33 cellular contexts compared by ENCODE assay signal in genomic region chr2:165633431-165633830, GRCh38.
A peak's percentile ranks its signal among the peaks of the same experiment; 100 is the strongest.
DNase-seq lines count a peak whose midpoint lies in the region; ATAC-seq, FAIRE-seq and TF ChIP-seq lines count a peak whose summit lies in the region.
"Had no signal": no experiment of that assay in that cellular context is flagged by ENCODE, and none has a peak within 500 bp of the region (broad histone marks: within the 10 kb centered on the region; RNA-seq: fewer than 3 reads in every experiment).

No MANE protein-coding gene starts in this region.

- no peak overlapping the region for H2BK20ac ChIP-seq in H9 (ENCODE audit: low read depth, low read length, poor library complexity, severe bottlenecking)

- in situ Hi-C loops in astrocyte of the spinal cord (cut with HindIII; ENCODE audit: low sequenced_read_pairs), result no loop called here

- no peak overlapping the region for H3K4ac ChIP-seq in H9 (ENCODE audit: low read depth, low read length)

- H3K27ac ChIP-seq in H9 (ENCODE audit: insufficient read length, low read depth, low read length) (peak overlapping the region; percentile 96), iPS DF 6.9 (ENCODE audit: low read length) (no peak overlapping the region), kidney (ENCODE audit: low read depth in 2 of 2, low read length in 2 of 2) (no peak overlapping the region)
- H3K27ac ChIP-seq: cardiac muscle cell, coronary artery, SJSA1, transverse colon had no signal

- H3K79me2 ChIP-seq in H9 (ENCODE audit: insufficient read depth, low read length), result no peaks in the 10 kb centered on the region

- no peak overlapping the region for H3K56ac ChIP-seq in H9 (ENCODE audit: insufficient read length, low read depth, low read length)

- no peak overlapping the region for H3K23ac ChIP-seq in H9 (ENCODE audit: insufficient read length, low read depth, low read length)

- H3K23me2 ChIP-seq in H9 (ENCODE audit: insufficient read length, low read depth, low read length, poor library complexity, severe bottlenecking), result no peaks in the 10 kb centered on the region

- H3K27me3 Mint-ChIP-seq in H9 (ENCODE audit: low read depth) (no peaks in the 10 kb centered on the region), neural crest cell (ENCODE audit: low read depth) (no peaks in the 10 kb centered on the region)

- TF ChIP-seq CTCF in H9 (conservative IDR thresholded peaks at IDR 0.05) (no peak), astrocyte of the spinal cord (IDR thresholded peaks at IDR 0.05; ENCODE audit: low read depth, low read length) (no peak), neural crest cell (conservative IDR thresholded peaks at IDR 0.05) (no peak), kidney (IDR thresholded peaks at IDR 0.05; ENCODE audit: borderline replicate concordance, extremely low read depth, insufficient read depth) (no peak)

- H2AK5ac ChIP-seq in H9 (ENCODE audit: insufficient read length, low read length), result peak overlapping the region; percentile 68

- peaks cover 56 to 58% of the 10 kb centered on the region in 2 experiments for H3K4me1 Mint-ChIP-seq in H9
- peaks cover 56% of the 10 kb centered on the region for H3K4me1 Mint-ChIP-seq in neural crest cell
- H3K4me1 Mint-ChIP-seq: immature natural killer cell, memory B cell, naive B cell had no signal

- peak overlapping the region in 1 of 2 experiments; percentile 36; a peak in 3 of 5 replicates for H3K4me3 Mint-ChIP-seq in H9
- peak overlapping the region; percentile 3 for H3K4me3 Mint-ChIP-seq in neural crest cell
- H3K4me3 Mint-ChIP-seq: CD8-positive, alpha-beta T cell; immature natural killer cell; memory B cell; naive B cell; stimulated activated effector memory CD8-positive, alpha-beta T cell treated with anti-CD3 and anti-CD28 coated beads, Interleukin-12 subunit alpha, Interleukin-12 subunit beta, amount 100 ng/mL, for 72 hours had no signal

- no peak overlapping the region for H3K9ac ChIP-seq in H9 (ENCODE audit: extremely low read depth, insufficient read length, low read length)
- H3K9ac ChIP-seq in kidney (ENCODE audit: low read length in 2 of 2), result no peak overlapping the region

- no peak overlapping the region for H3T11ph ChIP-seq in H9 (ENCODE audit: low read length)

- H3K36me3 Mint-ChIP-seq in H9 (ENCODE audit: insufficient read depth in 1 of 3, low read depth in 3 of 3) (no peaks in the 10 kb centered on the region; a peak in 1 of 7 replicates), neural crest cell (ENCODE audit: low read depth) (peaks cover 4% of the 10 kb centered on the region)
- H3K36me3 Mint-ChIP-seq: CD8-positive, alpha-beta T cell; immature natural killer cell; memory B cell; naive B cell; stimulated activated effector memory CD8-positive, alpha-beta T cell treated with anti-CD3 and anti-CD28 coated beads, Interleukin-12 subunit alpha, Interleukin-12 subunit beta, amount 100 ng/mL, for 72 hours had no signal

- peak overlapping the region; percentile 48 for H3K4me2 ChIP-seq in H9 (ENCODE audit: insufficient read depth, insufficient read length, low read length)

- H3K27ac Mint-ChIP-seq in H9, result peak overlapping the region; percentile 37 to 87 (median 87)
- peak overlapping the region; percentile 44 for H3K27ac Mint-ChIP-seq in neural crest cell (ENCODE audit: unreplicated experiment)
- H3K27ac Mint-ChIP-seq: activated T-helper 2 cell treated with anti-CD3 and anti-CD28 coated beads, Interferon-gamma antibody, Interleukin-2, Interleukin-4, amounts not matched to agents 10 μg/mL and 5 μg/mL and 100 μg/mL, durations not matched to agents 14 hours and 24 hours and 36 hours; CD8-positive, alpha-beta T cell; immature natural killer cell; memory B cell; stimulated activated effector memory CD8-positive, alpha-beta T cell treated with anti-CD3 and anti-CD28 coated beads, Interleukin-12 subunit alpha, Interleukin-12 subunit beta, amount 100 ng/mL, for 72 hours had no signal

- no peak overlapping the region for H2BK120ac ChIP-seq in H9 (ENCODE audit: low read depth, low read length, poor library complexity, severe bottlenecking)

- FAIRE-seq in kidney (lab: Jason Lieb, UNC), result no peak
- FAIRE-seq: GM12892, K562 had no signal

- no peaks in the 10 kb centered on the region for H3K27me3 ChIP-seq in H9 (ENCODE audit: insufficient read depth, low read length)
- H3K27me3 ChIP-seq in iPS DF 6.9 (ENCODE audit: control insufficient read depth, insufficient read depth, low read length), result no peaks in the 10 kb centered on the region
- H3K27me3 ChIP-seq: BE2C, cardiac muscle cell, SJSA1, transverse colon had no signal

- ATAC-seq in GM18520 (IDR thresholded peaks at IDR 0.05; ENCODE audit: unreplicated experiment), result no peak
- ATAC-seq: CD8-positive, alpha-beta T cell; K562; left lobe of liver; stimulated activated effector memory CD8-positive, alpha-beta T cell treated with anti-CD3 and anti-CD28 coated beads, Interleukin-12 subunit alpha, Interleukin-12 subunit beta, amount 100 ng/mL, for 72 hours had no signal

- H3K9me3 ChIP-seq in H9 (ENCODE audit: control insufficient read depth, low read depth, low read length) (no peaks in the 10 kb centered on the region), iPS DF 6.9 (ENCODE audit: control insufficient read depth, insufficient read depth, low read length) (no peaks in the 10 kb centered on the region), kidney (ENCODE audit: control insufficient read depth in 1 of 2, low read length in 2 of 2) (no peaks in the 10 kb centered on the region)
- H3K9me3 ChIP-seq: BE2C, SJSA1, transverse colon had no signal

- no peak for DNase-seq in H9
- peak; percentile 27 for DNase-seq in astrocyte of the spinal cord (ENCODE audit: low read depth, low spot score)
- DNase-seq in iPS DF 6.9 (ENCODE audit: low read depth, low spot score), result peak; percentile 54
- DNase-seq in neural crest cell (ENCODE audit: low read depth, low spot score), result no peak
- no peak for DNase-seq in kidney
- no peak for DNase-seq in hypothalamus (lab: John Stamatoyannopoulos, UW)
- DNase-seq in HT-29 (ENCODE audit: low spot score), result no peak
- DNase-seq: ACHN; activated CD4-positive, alpha-beta T cell treated with anti-CD3 and anti-CD28 coated beads for 48 hours; activated naive CD4-positive, alpha-beta T cell treated with anti-CD3 and anti-CD28 coated beads, Interleukin-2, amount 50 U/mL, for 16 hours; amniotic stem cell; BE2C; CD8-positive, alpha-beta T cell; effector memory CD4-positive, alpha-beta T cell; glutamatergic neuron; immature natural killer cell; naive B cell; NCI-H1048; NCI-H446; NCI-H774; RPMI8226; T-helper 9 cell; transverse colon had no signal

- H4K5ac ChIP-seq in H9 (ENCODE audit: insufficient read length, low read depth, low read length), result no peak overlapping the region

- no peaks in the 10 kb centered on the region for H3K79me1 ChIP-seq in H9 (ENCODE audit: insufficient read depth, low read depth, low read length, poor library complexity, severe bottlenecking)

- peaks cover 2% of the 10 kb centered on the region for H4K20me1 ChIP-seq in H9 (ENCODE audit: control insufficient read depth, insufficient read depth, insufficient read length)

- H2AFZ ChIP-seq in H9 (ENCODE audit: low read length), result no peak overlapping the region

- H3K4me1 ChIP-seq in H9 (ENCODE audit: insufficient read depth, low read length) (peaks cover 7% of the 10 kb centered on the region; the same call in 1 of the 2 replicates), iPS DF 6.9 (ENCODE audit: control insufficient read depth, insufficient read depth, low read length) (peaks cover 3% of the 10 kb centered on the region; the same call in 1 of the 2 replicates), kidney (ENCODE audit: control insufficient read depth in 1 of 2, insufficient read depth in 1 of 2, low read depth in 1 of 2, low read length in 2 of 2) (no peaks in the 10 kb centered on the region)
- H3K4me1 ChIP-seq: BE2C, SJSA1 had no signal

- H4K8ac ChIP-seq in H9 (replicated peaks; ENCODE audit: insufficient read length, low read depth, low read length), result no peak overlapping the region

- H3K14ac ChIP-seq in H9 (ENCODE audit: insufficient read depth, low read length), result no peak overlapping the region

- H3K36me3 ChIP-seq in iPS DF 6.9 (ENCODE audit: control insufficient read depth, insufficient read depth, low read length) (no peaks in the 10 kb centered on the region), kidney (ENCODE audit: control insufficient read depth in 1 of 2, insufficient read depth in 2 of 2, low read length in 2 of 2) (no peaks in the 10 kb centered on the region)
- H3K36me3 ChIP-seq: BE2C, cardiac muscle cell, SJSA1, transverse colon had no signal

- no peak overlapping the region for H2BK15ac ChIP-seq in H9 (ENCODE audit: low read depth, low read length)

- WGBS in H9 (ENCODE audit: extremely low coverage, insufficient read length, low lambda C conversion rate), result no CpG with 5 or more reads among the region's 3 CpGs
- WGBS in iPS DF 6.9 (ENCODE audit: insufficient coverage, insufficient read length), result no CpG with 5 or more reads among the region's 3 CpGs

- H2BK12ac ChIP-seq in H9 (ENCODE audit: insufficient read length, low read depth, low read length), result no peak overlapping the region

- no peak overlapping the region for H3K18ac ChIP-seq in H9 (ENCODE audit: insufficient read length, low read depth, low read length)

- H3K4me3 ChIP-seq in astrocyte of the spinal cord (ENCODE audit: low read depth, low read length) (no peak overlapping the region), iPS DF 6.9 (ENCODE audit: low read length) (no peak overlapping the region), kidney (ENCODE audit: low read length in 2 of 2) (no peak overlapping the region)
- H3K4me3 ChIP-seq: cardiac muscle cell, coronary artery, K562, SJSA1, transverse colon had no signal

- H4K91ac ChIP-seq in H9 (ENCODE audit: insufficient read length, low read depth, low read length), result no peak overlapping the region

- H3K9me3 Mint-ChIP-seq in H9, result no peaks in the 10 kb centered on the region
- H3K9me3 Mint-ChIP-seq in neural crest cell, result no peaks in the 10 kb centered on the region
- H3K9me3 Mint-ChIP-seq: activated T-helper 2 cell treated with anti-CD3 and anti-CD28 coated beads, Interferon-gamma antibody, Interleukin-2, Interleukin-4, amounts not matched to agents 10 μg/mL and 5 μg/mL and 100 μg/mL, durations not matched to agents 14 hours and 24 hours and 36 hours; CD8-positive, alpha-beta T cell; immature natural killer cell; memory B cell; naive B cell; stimulated activated effector memory CD8-positive, alpha-beta T cell treated with anti-CD3 and anti-CD28 coated beads, Interleukin-12 subunit alpha, Interleukin-12 subunit beta, amount 100 ng/mL, for 72 hours had no signal

- peak overlapping the region; percentile 47 for H2BK5ac ChIP-seq in H9 (ENCODE audit: insufficient read length, low read length)

- intact Hi-C loops in kidney (cut with DNase I), result no loop called here

Comparison
In these comparisons a context has a peak if more than half of its experiments do, and no peak if none do; other contexts are left out.
1. DNase-seq: peak in astrocyte of the spinal cord (single experiment) and iPS DF 6.9 (single experiment); none in H9 (single experiment), neural crest cell (single experiment), kidney (single experiment), hypothalamus (0 of 51) and HT-29 (single experiment).